ENCODE assay signal across 35 cellular contexts in the genomic region with DNA sequence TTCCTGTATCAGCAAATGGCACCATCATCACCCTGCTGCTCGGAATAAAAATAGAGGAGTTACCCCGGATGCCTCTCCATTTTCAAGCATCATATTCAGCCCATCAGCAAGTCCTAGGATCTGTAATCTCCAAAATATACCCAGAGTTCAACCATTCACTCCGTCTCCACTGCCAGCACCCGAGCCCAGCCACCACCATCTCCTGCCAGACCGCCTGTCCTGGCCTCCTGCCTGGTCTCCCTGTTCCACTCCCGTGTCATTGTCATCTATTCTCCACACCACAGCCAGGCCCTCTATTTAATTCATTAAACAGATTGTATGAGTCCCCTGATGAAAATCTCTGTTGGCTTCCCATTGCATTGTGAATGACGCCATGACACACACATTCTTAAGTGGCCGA.
DNase-seq lines count a peak whose midpoint lies in the region; ATAC-seq and TF ChIP-seq lines count a peak whose summit lies in the region.
"Had no signal": no experiment of that assay in that cellular context is flagged by ENCODE, and none has a peak within 500 bp of the region (broad histone marks: within the 10 kb centered on the region; RNA-seq: fewer than 3 reads in every experiment).

No MANE protein-coding gene starts in this region.

- intact Hi-C loops in right cardiac atrium (cut with DNase I), result loop anchor here in 1 of 4 donors (10.0 kb wide), 1 partner anchor 446 kb away; no protein-coding TSS in a partner anchor

- H3K27me3 Mint-ChIP-seq in neural crest cell (ENCODE audit: low read depth), result peaks cover 26% of the 10 kb centered on the region
- peaks cover 9% of the 10 kb centered on the region for H3K27me3 Mint-ChIP-seq in activated T-cell treated with anti-CD3 and anti-CD28 coated beads, Interleukin-2, amount 50 U/mL, for 4 hours (ENCODE audit: low read depth)
- H3K27me3 Mint-ChIP-seq: CD4-positive, CD25-positive, alpha-beta regulatory T cell had no signal

- no peaks in the 10 kb centered on the region for H3K9me3 ChIP-seq in right cardiac atrium (ENCODE audit: control insufficient read depth, low read length)
- no peaks in the 10 kb centered on the region for H3K9me3 ChIP-seq in right atrium auricular region
- H3K9me3 ChIP-seq: A549; BE2C; BLaER1; BLaER1 treated with 17β-estradiol and CSF1 and Interleukin-3, amounts not matched to agents 10 nM and 100 nM had no signal

- H3K9me3 Mint-ChIP-seq in neural crest cell, result peaks cover 3% of the 10 kb centered on the region
- peaks cover 5% of the 10 kb centered on the region for H3K9me3 Mint-ChIP-seq in activated T-cell treated with anti-CD3 and anti-CD28 coated beads, Interleukin-2, amount 50 U/mL, for 4 hours

- WGBS in right cardiac atrium, result 53% methylated on average over 8 of the region's 8 CpGs

- DNase-seq in right cardiac atrium, result peak in 1 of 3 donors; percentile 50
- DNase-seq in right atrium auricular region (ENCODE audit: low spot score), result no peak
- no peak for DNase-seq in neural crest cell (ENCODE audit: low read depth, low spot score)
- peak; percentile 23 for DNase-seq in occipital lobe (lab: John Stamatoyannopoulos, UW)
- DNase-seq in HT-29 (ENCODE audit: low spot score), result no peak
- DNase-seq in activated T-cell treated with anti-CD3 and anti-CD28 coated beads, Interleukin-2, amount 50 U/mL, for 4 hours, result no peak
- DNase-seq: 8988T; ACHN; AML-193; BE2C; C1 segment of cervical spinal cord; Caco-2; Calu3; CD4-positive, alpha-beta memory T cell; CD4-positive, alpha-beta T cell; CD4-positive, CD25-positive, alpha-beta regulatory T cell; CD8-positive, alpha-beta memory T cell; CD8-positive, alpha-beta T cell; COR-L47; DMS 273 treated with DMSO at 0.1 percent for 48 hours; DMS153; DMS53; DMS79; DMS79 treated with DMSO at 0.1 percent for 48 hours; DND-41; EL had no signal

- H3K4me1 ChIP-seq in right cardiac atrium (ENCODE audit: control insufficient read depth, insufficient read depth, low read length), result peaks cover 2% of the 10 kb centered on the region
- no peaks in the 10 kb centered on the region for H3K4me1 ChIP-seq in right atrium auricular region
- H3K4me1 ChIP-seq: A549; BE2C; BLaER1; BLaER1 treated with 17β-estradiol and CSF1 and Interleukin-3, amounts not matched to agents 10 nM and 100 nM; Caco-2 had no signal

- peaks cover 32% of the 10 kb centered on the region for H3K4me1 Mint-ChIP-seq in neural crest cell
- no peaks in the 10 kb centered on the region for H3K4me1 Mint-ChIP-seq in activated T-cell treated with anti-CD3 and anti-CD28 coated beads, Interleukin-2, amount 50 U/mL, for 4 hours (ENCODE audit: low read depth)
- H3K4me1 Mint-ChIP-seq: B cell; CD14-positive monocyte; CD4-positive, alpha-beta memory T cell; CD4-positive, CD25-positive, alpha-beta regulatory T cell; CD8-positive, alpha-beta memory T cell had no signal

- H3K27ac ChIP-seq in right cardiac atrium (ENCODE audit: low read length), result no peak overlapping the region
- H3K27ac ChIP-seq in right atrium auricular region, result no peak overlapping the region
- H3K27ac ChIP-seq in temporal lobe (ENCODE audit: low read depth, low read length), result peak overlapping the region; percentile 19
- H3K27ac ChIP-seq: 22Rv1; A549; BLaER1; BLaER1 treated with 17β-estradiol and CSF1 and Interleukin-3, amounts not matched to agents 10 nM and 100 nM; C4-2B had no signal

- TF ChIP-seq CTCF in right atrium auricular region (IDR thresholded peaks at IDR 0.05), result no peak
- TF ChIP-seq CTCF in neural crest cell (conservative IDR thresholded peaks at IDR 0.05), result no peak

- ATAC-seq in right cardiac atrium (peak; percentile 40 to 72), HG03378 (IDR thresholded peaks at IDR 0.05; ENCODE audit: unreplicated experiment) (no peak)
- no peak for ATAC-seq in activated T-cell treated with anti-CD3 and anti-CD28 coated beads, Interleukin-2, amount 50 U/mL, for 4 hours
- ATAC-seq: A549; CD8-positive, alpha-beta T cell had no signal

- H3K27me3 ChIP-seq in right cardiac atrium (ENCODE audit: control insufficient read depth, insufficient read depth) (no peaks in the 10 kb centered on the region), right atrium auricular region (no peaks in the 10 kb centered on the region)
- H3K27me3 ChIP-seq: BE2C; BLaER1; BLaER1 treated with 17β-estradiol and CSF1 and Interleukin-3, amounts not matched to agents 10 nM and 100 nM had no signal

- no peaks in the 10 kb centered on the region for H3K36me3 ChIP-seq in right atrium auricular region
- H3K36me3 ChIP-seq: BE2C; BLaER1; BLaER1 treated with 17β-estradiol and CSF1 and Interleukin-3, amounts not matched to agents 10 nM and 100 nM had no signal

- H3K27ac Mint-ChIP-seq in neural crest cell (ENCODE audit: unreplicated experiment), result peak overlapping the region; percentile 48
- H3K27ac Mint-ChIP-seq: B cell; CD14-positive monocyte; CD4-positive, alpha-beta memory T cell; CD4-positive, alpha-beta T cell; CD4-positive, CD25-positive, alpha-beta regulatory T cell; CD8-positive, alpha-beta memory T cell; CD8-positive, alpha-beta T cell had no signal

- H3K4me3 Mint-ChIP-seq in neural crest cell, result peak overlapping the region; percentile 2
- no peak overlapping the region for H3K4me3 Mint-ChIP-seq in activated T-cell treated with anti-CD3 and anti-CD28 coated beads, Interleukin-2, amount 50 U/mL, for 4 hours
- H3K4me3 Mint-ChIP-seq: B cell; CD14-positive monocyte; CD4-positive, alpha-beta memory T cell; CD4-positive, alpha-beta T cell; CD4-positive, CD25-positive, alpha-beta regulatory T cell; CD8-positive, alpha-beta memory T cell; CD8-positive, alpha-beta T cell had no signal

- H3K36me3 Mint-ChIP-seq in neural crest cell (ENCODE audit: low read depth), result peaks cover 4% of the 10 kb centered on the region
- H3K36me3 Mint-ChIP-seq in activated T-cell treated with anti-CD3 and anti-CD28 coated beads, Interleukin-2, amount 50 U/mL, for 4 hours (ENCODE audit: insufficient read depth), result no peaks in the 10 kb centered on the region
- H3K36me3 Mint-ChIP-seq: CD14-positive monocyte; CD4-positive, alpha-beta memory T cell; CD4-positive, CD25-positive, alpha-beta regulatory T cell; CD8-positive, alpha-beta memory T cell; CD8-positive, alpha-beta T cell had no signal

- H3K4me3 ChIP-seq in right cardiac atrium (ENCODE audit: low read length), result no peak overlapping the region
- no peak overlapping the region for H3K4me3 ChIP-seq in right atrium auricular region
- H3K4me3 ChIP-seq: A549; BLaER1; BLaER1 treated with 17β-estradiol and CSF1 and Interleukin-3, amounts not matched to agents 10 nM and 100 nM had no signal

Comparison
In these comparisons a context has a peak if more than half of its experiments do, and no peak if none do; other contexts are left out.
1. ATAC-seq: peak in right cardiac atrium (2 of 2); none in HG03378 (single experiment) and activated T-cell treated with anti-CD3 and anti-CD28 coated beads, Interleukin-2, amount 50 U/mL, for 4 hours (0 of 2).